Comparison of ENCODE assay signal across 11 cellular contexts in the genomic region with DNA sequence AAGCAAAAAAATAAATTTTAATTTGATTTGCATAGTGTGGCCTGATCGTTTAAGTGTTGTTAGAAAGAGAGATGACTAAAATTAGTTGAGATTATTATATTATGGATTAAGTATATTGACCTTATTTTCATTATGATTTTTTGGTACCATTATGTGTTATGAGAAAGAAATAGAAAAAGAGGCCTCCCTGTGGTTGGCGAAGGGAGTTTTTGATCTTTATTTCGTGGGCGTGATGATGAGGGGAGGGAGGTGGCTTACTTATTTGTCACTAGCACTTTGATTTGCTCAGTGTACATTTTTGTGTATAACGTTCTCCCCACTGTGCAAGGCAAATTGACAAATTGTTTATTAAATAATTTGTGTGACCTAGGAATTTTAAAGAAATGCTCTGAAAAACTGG. TPM values are rescaled to one million over a fixed set of nuclear protein-coding genes. Genes with fewer than 3 reads are reported as not detected.
DNase-seq lines count a peak whose midpoint lies in the region; ATAC-seq and TF ChIP-seq lines count a peak whose summit lies in the region.
"Had no signal": no experiment of that assay in that cellular context is flagged by ENCODE, and none has a peak within 500 bp of the region (broad histone marks: within the 10 kb centered on the region; RNA-seq: fewer than 3 reads in every experiment).

No MANE protein-coding gene starts in this region.

- H3K27ac ChIP-seq in cardiac muscle cell = no peak overlapping the region
- peak overlapping the region in 1 of 10 donors; percentile 91 for H3K27ac ChIP-seq in heart right ventricle
- H3K27ac ChIP-seq in VCaP = peak overlapping the region; percentile 88
- H3K27ac ChIP-seq in iPS-18a (ENCODE audit: low read length) = no peak overlapping the region
- no peak overlapping the region for H3K27ac ChIP-seq in thymus (ENCODE audit: low read depth)
- H3K27ac ChIP-seq: BLaER1 had no signal

- DNase-seq in cardiac muscle cell (ENCODE audit: low read depth in 1 of 2, low spot score in 1 of 2) (no peak), heart right ventricle (no peak), HPDE6-E6E7 (ENCODE audit: extremely low spot score) (no peak)
- DNase-seq: NCI-H1694, SIG-M5 had no signal

- H3K9me3 ChIP-seq in cardiac muscle cell (ENCODE audit: low read depth) (no peaks in the 10 kb centered on the region), heart right ventricle (no peaks in the 10 kb centered on the region), iPS-18a (ENCODE audit: control insufficient read depth, low read depth, low read length) (no peaks in the 10 kb centered on the region), thymus (ENCODE audit: control insufficient read depth) (peaks cover 1% of the 10 kb centered on the region)

- H3K9ac ChIP-seq in iPS-18a (ENCODE audit: low read length) = no peak overlapping the region
- H3K9ac ChIP-seq: BLaER1 had no signal

- intact Hi-C loops in heart right ventricle (cut with DNase I) = loop anchor here in 1 of 10 donors (10.0 kb wide), 2 partner anchors 56 to 166 kb away; no protein-coding TSS in a partner anchor

- no peaks in the 10 kb centered on the region for H3K27me3 ChIP-seq in cardiac muscle cell
- H3K27me3 ChIP-seq in heart right ventricle = peaks cover 7 to 43% (median 37%) of the 10 kb centered on the region in 7 donors
- peaks cover 7% of the 10 kb centered on the region for H3K27me3 ChIP-seq in iPS-18a (ENCODE audit: control insufficient read depth, insufficient read depth, low read length)
- no peaks in the 10 kb centered on the region for H3K27me3 ChIP-seq in thymus (ENCODE audit: control insufficient read depth, insufficient read depth)

- 83 to 84% methylated on average over 5 of the region's 5 CpGs for WGBS in heart right ventricle, 2 donors
- 5% methylated on average over 5 of the region's 5 CpGs for WGBS in thymus

- ATAC-seq in heart right ventricle (no peak), HG02884 (IDR thresholded peaks at IDR 0.05; ENCODE audit: unreplicated experiment) (no peak), GM21717 (IDR thresholded peaks at IDR 0.05; ENCODE audit: unreplicated experiment) (no peak)

- H3K4me3 ChIP-seq in cardiac muscle cell (no peak overlapping the region), heart right ventricle (peak overlapping the region in 1 of 10 donors; percentile 74), iPS-18a (ENCODE audit: low read length) (peak overlapping the region; percentile 88), thymus (ENCODE audit: low read length) (peak overlapping the region; percentile 92)
- H3K4me3 ChIP-seq: BLaER1 had no signal

- H3K36me3 ChIP-seq in cardiac muscle cell (no peaks in the 10 kb centered on the region), heart right ventricle (no peaks in the 10 kb centered on the region), iPS-18a (ENCODE audit: control insufficient read depth, low read depth, low read length) (peaks cover 9% of the 10 kb centered on the region), thymus (ENCODE audit: control insufficient read depth, insufficient read depth) (peaks cover 7% of the 10 kb centered on the region)
- H3K36me3 ChIP-seq: BLaER1 had no signal

- H3K4me1 ChIP-seq in cardiac muscle cell (ENCODE audit: low read depth) (no peaks in the 10 kb centered on the region), heart right ventricle (peaks cover 0 to 70% (median 12%) of the 10 kb centered on the region in 9 donors), iPS-18a (ENCODE audit: control insufficient read depth, low read depth, low read length) (peaks cover 17% of the 10 kb centered on the region), thymus (ENCODE audit: control insufficient read depth, insufficient read depth, low read length) (peaks cover 11% of the 10 kb centered on the region)

- TF ChIP-seq CTCF in cardiac muscle cell (IDR thresholded peaks at IDR 0.05; ENCODE audit: low read depth, low read length) = peak; percentile 24
- TF ChIP-seq CTCF in heart right ventricle (IDR thresholded peaks at IDR 0.05) = no peak
- TF ChIP-seq CTCF in VCaP (conservative IDR thresholded peaks at IDR 0.05) = peak; percentile 25; the same call in 1 of the 2 replicates

RNA-seq across cellular contexts. Expression of a gene that starts 2.8 kb away (rescaled TPM):
- 24.6 and 39.6 TPM in 2 replicates for total RNA-seq in cardiac muscle cell
- 21.0 and 25.2 TPM in 2 replicates for polyA plus RNA-seq in cardiac muscle cell
- total RNA-seq in heart right ventricle = 10 to 100 TPM in 1 of 10 donors, 1 to 10 TPM in 9; 2.3 to 15.5 (median 4.3) TPM
- polyA plus RNA-seq in heart right ventricle = 1 to 10 TPM; 1.1 to 2.2 TPM
- 28.1 TPM for polyA plus RNA-seq in thymus

Comparison
In these comparisons a context has a peak if more than half of its experiments do, and no peak if none do; other contexts are left out.
1. CTCF ChIP-seq: peak in cardiac muscle cell (single experiment) and VCaP (single experiment); none in heart right ventricle (0 of 9).